8 cellular contexts compared by ENCODE assay signal in genomic region chr19:39845621-39846175, GRCh38. TPM values are rescaled to one million over a fixed set of nuclear protein-coding genes. Genes with fewer than 3 reads are reported as not detected.
DNase-seq lines count a peak whose midpoint lies in the region; ATAC-seq and TF ChIP-seq lines count a peak whose summit lies in the region.

No MANE protein-coding gene starts in this region.

- peak overlapping the region; percentile 63 for H3K27ac ChIP-seq in smooth muscle cell (ENCODE audit: low read depth)

- no peaks in the 10 kb centered on the region for H3F3A ChIP-seq in smooth muscle cell (ENCODE audit: low read depth)

- H3K27me3 ChIP-seq in adipocyte (replicated peaks; ENCODE audit: control insufficient read depth, insufficient read depth, low read length): no peaks in the 10 kb centered on the region
- no peaks in the 10 kb centered on the region for H3K27me3 ChIP-seq in smooth muscle cell (ENCODE audit: low read depth)

- H3K79me2 ChIP-seq in smooth muscle cell (ENCODE audit: low read depth): peaks cover 53% of the 10 kb centered on the region

- H3K4me3 ChIP-seq in adipocyte (ENCODE audit: low read length): peak overlapping the region; percentile 99
- H3K4me3 ChIP-seq in iPS-18c (ENCODE audit: insufficient read depth, low read depth, low read length): peak overlapping the region; percentile 95
- peak overlapping the region; percentile 77 for H3K4me3 ChIP-seq in smooth muscle cell

- DNase-seq in activated effector memory CD4-positive, alpha-beta T cell treated with anti-CD3 and anti-CD28 coated beads, Interleukin-2, amount 50 U/mL, for 16 hours: peak; percentile 68
- no peak for DNase-seq in activated effector memory CD4-positive, alpha-beta T cell treated with Interleukin-2 at 50 U/mL for 16 hours
- peak; percentile 5 for DNase-seq in NCI-H1694 (lab: John Stamatoyannopoulos, UW)
- peak; percentile 68 for DNase-seq in adipocyte (ENCODE audit: low read depth)
- peak; percentile 28 for DNase-seq in smooth muscle cell (lab: John Stamatoyannopoulos, UW; ENCODE audit: unreplicated experiment)
- DNase-seq in NCI-H1048 (lab: John Stamatoyannopoulos, UW): no peak

- H4K20me1 ChIP-seq in smooth muscle cell (ENCODE audit: low read depth): peaks cover 36% of the 10 kb centered on the region

- peak overlapping the region; percentile 95 for H3K4me2 ChIP-seq in smooth muscle cell

- peak overlapping the region; percentile 95 for H2AFZ ChIP-seq in smooth muscle cell (ENCODE audit: low read depth)

- peak overlapping the region; percentile 93 for H3K9ac ChIP-seq in adipocyte (ENCODE audit: low read length)
- peak overlapping the region; percentile 56 for H3K9ac ChIP-seq in smooth muscle cell (ENCODE audit: low read depth)

- H3K36me3 ChIP-seq in adipocyte (ENCODE audit: control insufficient read depth, insufficient read depth, low read length, severe bottlenecking) (no peaks in the 10 kb centered on the region), smooth muscle cell (ENCODE audit: low read depth) (no peaks in the 10 kb centered on the region)

- no peak for ATAC-seq in GM19397 (IDR thresholded peaks at IDR 0.05; ENCODE audit: unreplicated experiment)

- 2% methylated on average over 26 of the region's 26 CpGs for WGBS in smooth muscle cell (ENCODE audit: low lambda C conversion rate)

- TF ChIP-seq CTCF in smooth muscle cell (IDR thresholded peaks at IDR 0.05; ENCODE audit: borderline replicate concordance, insufficient read depth, poor library complexity, severe bottlenecking): peak; percentile 4

- H3K4me1 ChIP-seq in adipocyte (ENCODE audit: control insufficient read depth, insufficient read depth, low read length) (peaks cover 37% of the 10 kb centered on the region), smooth muscle cell (ENCODE audit: low read depth) (peaks cover 21% of the 10 kb centered on the region)

- no peaks in the 10 kb centered on the region for H3K9me3 ChIP-seq in adipocyte (ENCODE audit: control insufficient read depth, low read length)
- H3K9me3 ChIP-seq in iPS-18c (ENCODE audit: control insufficient read depth, insufficient read depth, low read length): no peaks in the 10 kb centered on the region
- no peaks in the 10 kb centered on the region for H3K9me3 ChIP-seq in smooth muscle cell (replicated peaks; ENCODE audit: low read depth)

RNA-seq across cellular contexts. Expression of gene FBL, which starts 0.5 kb away (rescaled TPM):
- total RNA-seq in smooth muscle cell: 123 and 124 TPM in 2 replicates
- 116 and 140 TPM in 2 replicates for polyA plus RNA-seq in smooth muscle cell

RNA-seq across cellular contexts. Expression of gene DYRK1B, which starts 11.7 kb away (rescaled TPM):
- 5.3 and 9.2 TPM in 2 replicates for total RNA-seq in smooth muscle cell
- 14.1 and 18.7 TPM in 2 replicates for polyA plus RNA-seq in smooth muscle cell

Comparison
In these comparisons a context has a peak if more than half of its experiments do, and no peak if none do; other contexts are left out.
1. DNase-seq: peak in activated effector memory CD4-positive, alpha-beta T cell treated with anti-CD3 and anti-CD28 coated beads, Interleukin-2, amount 50 U/mL, for 16 hours (single experiment), NCI-H1694 (single experiment), adipocyte (single experiment) and smooth muscle cell (single experiment); none in activated effector memory CD4-positive, alpha-beta T cell treated with Interleukin-2 at 50 U/mL for 16 hours (single experiment) and NCI-H1048 (single experiment).
2. Peak in every context shown above with its lines, with median percentiles within 50 percentile points of each other: H3K4me3 ChIP-seq.